ENCODE assay signal across 9 cellular contexts in the genomic region with DNA sequence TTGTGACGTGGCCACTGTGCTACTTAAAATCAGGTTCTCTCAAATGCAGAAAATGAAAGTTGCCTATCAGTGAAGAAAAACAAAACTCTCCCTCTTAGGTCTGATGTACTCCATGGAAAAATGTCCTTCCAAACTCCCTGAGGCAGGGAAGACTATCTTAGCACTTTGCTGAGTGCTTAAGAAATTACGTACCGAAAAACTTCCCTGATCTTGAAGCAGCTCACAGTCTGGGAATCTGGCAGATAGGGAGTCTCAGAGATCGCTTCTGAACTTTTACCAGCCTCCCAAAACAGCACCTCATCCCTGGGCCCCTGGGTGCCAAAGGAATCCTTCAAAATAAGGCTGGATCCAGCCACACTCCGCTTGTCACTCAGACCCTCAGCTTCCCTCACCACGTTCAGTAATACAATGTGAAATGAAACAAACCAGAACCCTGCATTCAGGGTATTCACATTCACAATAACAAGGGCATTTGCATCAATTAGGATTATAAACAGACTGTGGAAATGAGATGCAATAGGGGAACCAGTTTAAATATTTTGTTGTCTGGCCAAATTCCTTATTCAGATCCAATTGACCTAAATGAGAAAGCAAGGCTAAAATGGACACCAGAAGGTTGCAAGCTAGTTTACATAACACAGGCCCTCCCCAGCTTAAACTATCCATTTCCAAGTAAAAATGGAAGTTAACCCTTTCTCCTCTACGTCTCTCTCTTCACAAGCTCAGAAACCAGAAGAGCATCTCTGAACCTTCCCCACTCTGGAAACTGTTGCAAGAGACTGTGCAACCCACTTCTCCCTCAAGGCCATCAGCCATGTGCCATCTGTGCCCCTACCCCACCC. TPM values are rescaled to one million over a fixed set of nuclear protein-coding genes. Genes with fewer than 3 reads are reported as not detected.
DNase-seq lines count a peak whose midpoint lies in the region; ATAC-seq, FAIRE-seq and TF ChIP-seq lines count a peak whose summit lies in the region.
"Had no signal": no experiment of that assay in that cellular context is flagged by ENCODE, and none has a peak within 500 bp of the region (broad histone marks: within the 10 kb centered on the region; RNA-seq: fewer than 3 reads in every experiment).

No MANE protein-coding gene starts in this region.

- no peaks in the 10 kb centered on the region for H3K27me3 ChIP-seq in upper lobe of left lung

- FAIRE-seq in H54 (lab: Jason Lieb, UNC) = no peak

- DNase-seq in islet precursor cell (peak; percentile 83), upper lobe of left lung (no peak), H54 (ENCODE audit: insufficient read length, low spot score) (no peak), GOT3 (lab: John Stamatoyannopoulos, UW) (no peak)
- DNase-seq in activated CD4-positive, CD25-positive, alpha-beta regulatory T cell (lab: John Stamatoyannopoulos, UW) = no peak
- DNase-seq: activated T-cell treated with anti-CD3 and anti-CD28 coated beads, Interleukin-2, amount 50 U/mL, for 48 hours had no signal

- H3K27ac ChIP-seq in angular gyrus (ENCODE audit: low read depth, low read length) = peak overlapping the region; percentile 27
- peak overlapping the region; percentile 14 to 71 (median 64) for H3K27ac ChIP-seq in upper lobe of left lung
- H3K27ac ChIP-seq: HL-60 had no signal

- no peak for TF ChIP-seq POLR2A in upper lobe of left lung (IDR thresholded peaks at IDR 0.05)
- TF ChIP-seq POLR2A in H54 (IDR thresholded peaks at IDR 0.05; ENCODE audit: low read depth, low read length) = no peak

- peaks cover 23 to 31% (median 27%) of the 10 kb centered on the region in 4 donors for H3K4me1 ChIP-seq in upper lobe of left lung

- ATAC-seq in HG02588 (IDR thresholded peaks at IDR 0.05; ENCODE audit: unreplicated experiment) (peak; percentile 38), upper lobe of left lung (ENCODE audit: low FRiP score in 2 of 2) (peak; percentile 31 to 74)

- 43 to 54% methylated on average over 7 of the region's 7 CpGs for WGBS in upper lobe of left lung, 2 donors

- peaks cover 0 to 8% (median 7%) of the 10 kb centered on the region in 4 donors for H3K9me3 ChIP-seq in upper lobe of left lung

- H3K4me3 ChIP-seq in upper lobe of left lung = peak overlapping the region in 3 of 4 donors; percentile 2 to 33 (median 10)

- no peak for TF ChIP-seq EP300 in upper lobe of left lung (IDR thresholded peaks at IDR 0.05)

- no peak for TF ChIP-seq CTCF in upper lobe of left lung (IDR thresholded peaks at IDR 0.05)

- H3K36me3 ChIP-seq in upper lobe of left lung = no peaks in the 10 kb centered on the region

RNA-seq across cellular contexts. Expression of a gene that starts 20.9 kb away (rescaled TPM):
- total RNA-seq in upper lobe of left lung = 10 to 100 TPM; 13.6 to 73.9 (median 24.4) TPM

RNA-seq across cellular contexts. Expression of a gene that starts 21.4 kb away (rescaled TPM):
- total RNA-seq in upper lobe of left lung = 1 to 10 TPM in 5 of 6 donors, not detected in 1; 1.0 to 2.6 (median 1.2) TPM
